1 cellular context compared by ENCODE assay signal in genomic region chr13:95552208-95552538, GRCh38.
TF ChIP-seq lines count a peak whose summit lies in the region.

No MANE protein-coding gene starts in this region.

TF ChIP-seq in GM23338, 12 proteins besides CTCF, POLR2A, EP300 and RAD21:
- TF ChIP-seq ZNF462 (CRISPR knock-in tag; IDR thresholded peaks at IDR 0.05) (no peak), ZNF114 (CRISPR knock-in tag; IDR thresholded peaks at IDR 0.05) (no peak), REST (IDR thresholded peaks at IDR 0.05; ENCODE audit: unreplicated experiment) (no peak), POLR2AphosphoS5 (IDR thresholded peaks at IDR 0.05; ENCODE audit: low read depth) (no peak), EZH2 (IDR thresholded peaks at IDR 0.05; ENCODE audit: low read depth, unreplicated experiment) (no peak), ZNF331 (CRISPR knock-in tag; IDR thresholded peaks at IDR 0.05; ENCODE audit: low read depth) (no peak), NANOG (IDR thresholded peaks at IDR 0.05; ENCODE audit: borderline replicate concordance) (no peak), ETS1 (IDR thresholded peaks at IDR 0.05) (no peak), JUNB (IDR thresholded peaks at IDR 0.05; ENCODE audit: unreplicated experiment) (no peak)
